8 cellular contexts compared by ENCODE assay signal in the genomic region with DNA sequence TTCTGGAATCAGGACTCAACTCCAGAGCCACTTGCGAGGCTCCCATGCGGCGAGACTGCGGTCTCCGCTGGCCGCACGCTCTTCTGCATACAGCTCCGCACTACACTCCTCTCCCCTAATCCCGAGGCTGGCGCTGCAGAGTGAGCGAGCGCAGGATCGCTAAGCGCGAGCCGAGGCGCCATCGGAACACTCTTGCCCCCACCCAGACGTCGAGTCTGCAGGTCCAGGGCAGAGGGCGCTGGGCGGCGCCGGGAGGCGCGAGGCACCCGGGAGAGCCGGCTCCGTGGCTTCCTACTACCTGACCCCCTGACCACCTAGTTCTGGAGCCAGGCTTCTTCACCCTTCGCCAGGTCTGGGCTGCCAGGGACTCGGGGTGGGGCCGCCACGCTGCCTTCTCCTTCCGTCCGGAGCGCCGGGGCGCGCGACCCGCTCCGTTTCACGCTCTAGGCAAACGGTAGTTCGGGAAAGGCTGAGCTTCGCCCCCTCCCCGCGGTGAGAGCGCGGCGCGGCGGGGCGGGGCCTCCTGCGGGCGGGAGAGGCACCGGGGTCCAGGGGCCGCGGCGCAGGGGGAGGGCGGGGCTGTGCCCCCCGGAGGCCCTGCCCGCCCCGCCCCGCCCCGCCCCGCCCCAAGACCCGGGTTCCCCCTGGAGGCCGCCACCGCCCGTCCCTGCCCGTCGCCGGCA. TPM values are rescaled to one million over a fixed set of nuclear protein-coding genes. Genes with fewer than 3 reads are reported as not detected.
DNase-seq lines count a peak whose midpoint lies in the region; ATAC-seq and TF ChIP-seq lines count a peak whose summit lies in the region.

No MANE protein-coding gene starts in this region.

- TF ChIP-seq EP300 in suprapubic skin (IDR thresholded peaks at IDR 0.05), result no peak

- H3K27ac ChIP-seq in HUES64 (ENCODE audit: low read depth, low read length), result peak overlapping the region; percentile 92
- H3K27ac ChIP-seq in Peyer's patch, result peak overlapping the region; percentile 86 to 97 (median 94)
- H3K27ac ChIP-seq in naive thymus-derived CD4-positive, alpha-beta T cell (ENCODE audit: low read depth, low read length), result peak overlapping the region; percentile 70
- peak overlapping the region; percentile 99 for H3K27ac ChIP-seq in suprapubic skin

- DNase-seq in DMS114 treated with DMSO at 0.1 percent for 48 hours (lab: John Stamatoyannopoulos, UW; ENCODE audit: unreplicated experiment) (peak; percentile 70), Peyer's patch (peak; percentile 65 to 94 (median 90)), fibroblast of pulmonary artery (ENCODE audit: low read depth) (peak; percentile 74), suprapubic skin (ENCODE audit: low spot score in 2 of 2) (peak in 1 of 2 donors; percentile 83)
- DNase-seq in naive thymus-derived CD4-positive, alpha-beta T cell, result peak; percentile 29 to 62 (median 51)

- CTCF ChIA-PET in naive thymus-derived CD4-positive, alpha-beta T cell (lab: Charles Lee), result interaction anchor here (0.7 kb wide), 1 partner anchor 89 kb away, joined by 4 read pairs; no protein-coding TSS in a partner anchor

- H3K27me3 ChIP-seq in HUES64 (ENCODE audit: insufficient read depth, low read length) (no peaks in the 10 kb centered on the region), Peyer's patch (no peaks in the 10 kb centered on the region), suprapubic skin (no peaks in the 10 kb centered on the region)
- no peaks in the 10 kb centered on the region for H3K27me3 ChIP-seq in naive thymus-derived CD4-positive, alpha-beta T cell (ENCODE audit: control insufficient read depth in 2 of 2, insufficient read depth in 2 of 2, low read length in 2 of 2)

- H3K9me3 ChIP-seq in HUES64 (ENCODE audit: insufficient read depth, low read depth, low read length), result no peaks in the 10 kb centered on the region
- H3K9me3 ChIP-seq in Peyer's patch, result no peaks in the 10 kb centered on the region
- no peaks in the 10 kb centered on the region for H3K9me3 ChIP-seq in naive thymus-derived CD4-positive, alpha-beta T cell (ENCODE audit: control insufficient read depth in 2 of 3, low read length in 3 of 3)
- no peaks in the 10 kb centered on the region for H3K9me3 ChIP-seq in suprapubic skin

- under 1% methylated on average over 69 of the region's 74 CpGs for WGBS in HUES64
- under 1% methylated on average over 13 of the region's 74 CpGs for WGBS in suprapubic skin

- TF ChIP-seq POLR2A in Peyer's patch (IDR thresholded peaks at IDR 0.05) (peak; percentile 71 to 81), suprapubic skin (IDR thresholded peaks at IDR 0.05) (peak in 1 of 2 donors; percentile 50)

- H3K4me1 ChIP-seq in HUES64 (ENCODE audit: insufficient read depth, low read length) (peaks cover 74% of the 10 kb centered on the region), Peyer's patch (peaks cover 0 to 47% (median 0%) of the 10 kb centered on the region in 4 donors), suprapubic skin (peaks cover 56% of the 10 kb centered on the region)
- H3K4me1 ChIP-seq in naive thymus-derived CD4-positive, alpha-beta T cell (ENCODE audit: control insufficient read depth in 2 of 2, insufficient read depth in 2 of 2, low read length in 2 of 2), result peaks cover 19 to 22% of the 10 kb centered on the region in 2 donors

- H3K27ac Mint-ChIP-seq in activated T-helper 17 cell treated with anti-CD3 and anti-CD28 coated beads, Interleukin-2, amount 50 U/mL, for 72 hours, result peak overlapping the region; percentile 58
- H3K27ac Mint-ChIP-seq in naive thymus-derived CD4-positive, alpha-beta T cell, result peak overlapping the region in 8 of 9 donors; percentile 37 to 92 (median 64)

- POLR2A ChIA-PET in naive thymus-derived CD4-positive, alpha-beta T cell (lab: Charles Lee), result interaction anchor here (0.7 to 1.1 kb wide), 3 partner anchors 9 to 808 kb away, joined by 3 to 4 read pairs (median 3); no protein-coding TSS in a partner anchor

- H3K36me3 ChIP-seq in HUES64 (ENCODE audit: insufficient read depth, low read length) (no peaks in the 10 kb centered on the region), Peyer's patch (no peaks in the 10 kb centered on the region), suprapubic skin (no peaks in the 10 kb centered on the region)
- H3K36me3 ChIP-seq in naive thymus-derived CD4-positive, alpha-beta T cell (ENCODE audit: control insufficient read depth in 2 of 3, insufficient read depth in 3 of 3, low read length in 3 of 3), result no peaks in the 10 kb centered on the region

- H3K9me3 Mint-ChIP-seq in activated T-helper 17 cell treated with anti-CD3 and anti-CD28 coated beads, Interleukin-2, amount 50 U/mL, for 72 hours, result no peaks in the 10 kb centered on the region
- peaks cover 0 to 4% (median 0%) of the 10 kb centered on the region in 11 donors for H3K9me3 Mint-ChIP-seq in naive thymus-derived CD4-positive, alpha-beta T cell

- H3K36me3 Mint-ChIP-seq in activated T-helper 17 cell treated with anti-CD3 and anti-CD28 coated beads, Interleukin-2, amount 50 U/mL, for 72 hours (ENCODE audit: low read depth), result no peaks in the 10 kb centered on the region
- peaks cover 0 to 3% (median 0%) of the 10 kb centered on the region in 5 donors for H3K36me3 Mint-ChIP-seq in naive thymus-derived CD4-positive, alpha-beta T cell

- H3K9ac ChIP-seq in HUES64 (ENCODE audit: low read depth, low read length), result peak overlapping the region; percentile 95

- peak overlapping the region; percentile 76 for H3K4me3 Mint-ChIP-seq in activated T-helper 17 cell treated with anti-CD3 and anti-CD28 coated beads, Interleukin-2, amount 50 U/mL, for 72 hours
- peak overlapping the region; percentile 78 to 87 (median 84) for H3K4me3 Mint-ChIP-seq in naive thymus-derived CD4-positive, alpha-beta T cell

- TF ChIP-seq CTCF in Peyer's patch (IDR thresholded peaks at IDR 0.05) (peak in 3 of 6 experiments; percentile 11 to 41 (median 28)), fibroblast of pulmonary artery (IDR thresholded peaks at IDR 0.05; ENCODE audit: low read length, missing control alignments) (no peak), suprapubic skin (IDR thresholded peaks at IDR 0.05) (peak in 1 of 2 donors; percentile 3)

- ATAC-seq in GM21423 (IDR thresholded peaks at IDR 0.05; ENCODE audit: unreplicated experiment), result peak; percentile 67
- peak; percentile 67 for ATAC-seq in activated T-helper 17 cell treated with anti-CD3 and anti-CD28 coated beads, Interleukin-2, amount 50 U/mL, for 72 hours (replicated peaks)
- peak; percentile 63 for ATAC-seq in naive thymus-derived CD4-positive, alpha-beta T cell

- H3K4me3 ChIP-seq in HUES64 (ENCODE audit: low read length), result peak overlapping the region; percentile 84
- peak overlapping the region; percentile 67 to 79 (median 74) for H3K4me3 ChIP-seq in Peyer's patch
- H3K4me3 ChIP-seq in fibroblast of pulmonary artery (replicated peaks; ENCODE audit: low read depth, low read length), result peak overlapping the region; percentile 62
- H3K4me3 ChIP-seq in naive thymus-derived CD4-positive, alpha-beta T cell (ENCODE audit: low read length), result peak overlapping the region; percentile 73
- peak overlapping the region; percentile 84 for H3K4me3 ChIP-seq in suprapubic skin

- intact Hi-C loops in naive thymus-derived CD4-positive, alpha-beta T cell (cut with micrococcal nuclease), result loop anchor here (1.0 to 5.0 kb wide), 5 partner anchors 36 to 1615 kb away; partner anchors contain the start of genes CDYL (in 1 of the 2), TUBB2B (in 1 of the 2) and WRNIP1 (in 1 of the 2)

- H3K4me1 Mint-ChIP-seq in activated T-helper 17 cell treated with anti-CD3 and anti-CD28 coated beads, Interleukin-2, amount 50 U/mL, for 72 hours, result peaks cover 27% of the 10 kb centered on the region
- H3K4me1 Mint-ChIP-seq in naive thymus-derived CD4-positive, alpha-beta T cell, result peaks cover 0 to 40% (median 36%) of the 10 kb centered on the region in 7 donors

- no peaks in the 10 kb centered on the region for H3K27me3 Mint-ChIP-seq in activated T-helper 17 cell treated with anti-CD3 and anti-CD28 coated beads, Interleukin-2, amount 50 U/mL, for 72 hours
- peaks cover 0 to 68% (median 6%) of the 10 kb centered on the region in 5 donors for H3K27me3 Mint-ChIP-seq in naive thymus-derived CD4-positive, alpha-beta T cell

RNA-seq across cellular contexts. Expression of gene TUBB2A, which starts 5.4 kb away (rescaled TPM):
- polyA plus RNA-seq in HUES64 (2013, experiment 1 of 2), result 489 TPM
- polyA plus RNA-seq in HUES64 (2013, experiment 2 of 2), result 497 TPM
- total RNA-seq in Peyer's patch (10 to 100 TPM; 13.2 to 61.6 (median 47.6) TPM), suprapubic skin (100 to 1,000 TPM; 121 to 338 (median 242) TPM)
- 1 to 10 TPM; 2.8 to 6.0 TPM for total RNA-seq in activated T-helper 17 cell treated with anti-CD3 and anti-CD28 coated beads, Interleukin-2, amount 50 U/mL, for 72 hours
- 10 to 100 TPM in 2 of 5 experiments, 1 to 10 TPM in 3; 2.2 to 39.6 (median 3.1) TPM for total RNA-seq in naive thymus-derived CD4-positive, alpha-beta T cell
- 1 to 10 TPM; 1.3 to 5.4 TPM for polyA plus RNA-seq in naive thymus-derived CD4-positive, alpha-beta T cell

RNA-seq across cellular contexts. Expression of gene BPHL, which starts 44.2 kb away (rescaled TPM):
- 24.4 TPM for polyA plus RNA-seq in HUES64 (2013, experiment 1 of 2)
- polyA plus RNA-seq in HUES64 (2013, experiment 2 of 2), result 25.0 TPM
- total RNA-seq in Peyer's patch (10 to 100 TPM; 21.5 to 73.1 (median 68.2) TPM), suprapubic skin (10 to 100 TPM; 16.1 to 24.5 (median 20.3) TPM)
- total RNA-seq in activated T-helper 17 cell treated with anti-CD3 and anti-CD28 coated beads, Interleukin-2, amount 50 U/mL, for 72 hours, result 1 to 10 TPM; 9.1 to 9.2 TPM
- 10 to 100 TPM in 2 of 5 experiments, 1 to 10 TPM in 3; 7.9 to 18.0 (median 10.0) TPM for total RNA-seq in naive thymus-derived CD4-positive, alpha-beta T cell
- 1 to 10 TPM; 9.3 to 9.6 TPM for polyA plus RNA-seq in naive thymus-derived CD4-positive, alpha-beta T cell
